Comparison of ENCODE assay signal across 1 cellular context in genomic region chr4:89196745-89197144, GRCh38.
A peak's percentile ranks its signal among the peaks of the same experiment; 100 is the strongest.
TF ChIP-seq lines count a peak whose summit lies in the region.

No MANE protein-coding gene starts in this region.

TF ChIP-seq in liver, 16 proteins besides CTCF, POLR2A, EP300 and RAD21 (continued from another document):
- peak; percentile 25 for TF ChIP-seq REST (IDR thresholded peaks at IDR 0.05)
- TF ChIP-seq SP1 (IDR thresholded peaks at IDR 0.05): peak; percentile 21
- TF ChIP-seq HNF4G (IDR thresholded peaks at IDR 0.05): no peak
- peak; percentile 34 for TF ChIP-seq ZBTB33 (IDR thresholded peaks at IDR 0.05)
- TF ChIP-seq RXRA (IDR thresholded peaks at IDR 0.05): peak; percentile 54 to 75
- peak; percentile 41 to 61 for TF ChIP-seq HNF4A (conservative IDR thresholded peaks at IDR 0.05)
- TF ChIP-seq YY1 (IDR thresholded peaks at IDR 0.05): peak; percentile 41
- TF ChIP-seq TAF1 (conservative IDR thresholded peaks at IDR 0.05): no peak
- peak; percentile 26 for TF ChIP-seq MAX (IDR thresholded peaks at IDR 0.05)
